In genomic region chr4:7949759-7950158, GRCh38 we compare ENCODE assay signal across 20 cellular contexts.
"Had no signal": no experiment of that assay in that cellular context is flagged by ENCODE, and none has a peak within 500 bp of the region (broad histone marks: within the 10 kb centered on the region; RNA-seq: fewer than 3 reads in every experiment).

No MANE protein-coding gene starts in this region.

- H3K4me3 ChIP-seq: lower lobe of right lung, stomach, suprapubic skin, tibial nerve, uterus had no signal

- ATAC-seq: activated CD4-positive, alpha-beta T cell treated with anti-CD3 and anti-CD28 coated beads for 36 hours; stimulated activated memory B cell treated with anti-CD40 and anti-IgM and Interleukin-4, amounts not matched to agents 10 μg/mL and 1 μg/mL and 100 μg/mL, for 72 hours; WTC11 had no signal

- H3K9me3 ChIP-seq: stomach, suprapubic skin, tibial nerve, uterus had no signal

- H3K27me3 ChIP-seq: stomach, suprapubic skin, tibial nerve, uterus had no signal

- H3K36me3 ChIP-seq: lower lobe of right lung, stomach, suprapubic skin, tibial nerve, uterus had no signal

- H3K4me1 ChIP-seq: lower lobe of right lung, stomach, suprapubic skin, tibial nerve, uterus had no signal

- DNase-seq: activated CD4-positive, alpha-beta T cell treated with anti-CD3 and anti-CD28 coated beads for 36 hours; activated CD4-positive, alpha-beta T cell treated with anti-CD3 and anti-CD28 coated beads, Interleukin-2, amount 50 U/mL, for 4 hours; activated CD8-positive, alpha-beta memory T cell treated with anti-CD3 and anti-CD28 coated beads for 24 hours; activated CD8-positive, alpha-beta memory T cell treated with anti-CD3 and anti-CD28 coated beads, Interleukin-2, amount 50 U/mL, for 4 hours; activated naive CD4-positive, alpha-beta T cell; activated naive CD8-positive, alpha-beta T cell treated with anti-CD3 and anti-CD28 coated beads for 36 hours; activated T-cell treated with anti-CD3 and anti-CD28 coated beads, Interleukin-2, amount 50 U/mL, for 24 hours; amygdala; effector CD4-positive, alpha-beta T cell; lower lobe of right lung; nucleus accumbens; retina; stimulated activated CD4-positive, alpha-beta T cell treated with anti-CD3 and anti-CD28 coated beads, Interleukin-1b, Interleukin-23, amount 100 ng/mL, for 48 hours; stomach; T1000; uterus had no signal

- H3K27ac ChIP-seq: lower lobe of right lung, stomach, suprapubic skin, tibial nerve had no signal
